In the genomic region with DNA sequence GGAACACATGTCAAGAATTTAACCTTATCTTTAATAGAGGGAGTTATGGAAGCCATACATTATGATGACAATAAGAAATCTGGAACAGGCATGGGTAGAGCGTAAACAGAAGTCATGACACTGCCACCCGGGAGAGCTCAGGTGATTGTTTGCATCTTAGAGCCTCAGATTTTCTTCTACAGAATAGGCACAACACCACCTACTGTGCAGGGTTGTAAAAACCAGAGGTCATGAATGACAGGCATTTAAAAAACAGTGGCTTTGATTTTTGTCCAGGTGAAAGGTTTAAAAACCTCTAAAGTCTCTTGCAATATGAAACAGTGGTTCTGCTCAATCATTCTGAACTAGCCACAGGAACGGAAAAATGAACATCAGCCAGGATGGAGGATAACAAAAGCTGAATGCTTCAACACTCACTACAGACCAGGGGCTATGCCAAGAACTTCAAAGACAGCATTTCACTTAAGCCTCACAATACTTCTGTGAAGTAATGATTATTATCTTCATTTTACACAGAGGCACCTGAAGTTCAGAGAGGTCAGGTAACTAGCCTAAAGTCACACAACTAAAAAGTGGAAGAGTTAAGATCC, we compare ENCODE assay signal across 18 cellular contexts.
A peak's percentile ranks its signal among the peaks of the same experiment; 100 is the strongest.
DNase-seq lines count a peak whose midpoint lies in the region; ATAC-seq, FAIRE-seq and TF ChIP-seq lines count a peak whose summit lies in the region.
"Had no signal": no experiment of that assay in that cellular context is flagged by ENCODE, and none has a peak within 500 bp of the region (broad histone marks: within the 10 kb centered on the region; RNA-seq: fewer than 3 reads in every experiment).

No MANE protein-coding gene starts in this region.

- H4K20me1 ChIP-seq in astrocyte (ENCODE audit: insufficient read depth, low read length) (no peaks in the 10 kb centered on the region), neural progenitor cell (ENCODE audit: low read depth) (peaks cover 4% of the 10 kb centered on the region)

- POLR2A ChIA-PET in activated CD4-positive, alpha-beta T cell treated with anti-CD3 and anti-CD28 coated beads for 36 hours (lab: Charles Lee) = no interaction called here
- POLR2A ChIA-PET in activated CD4-positive, alpha-beta T cell treated with anti-CD3 and anti-CD28 coated beads, Interleukin-2, amount 10 ng/mL, durations not matched to agents 7 days and 5 days (lab: Charles Lee) = no interaction called here

- ATAC-seq in activated CD4-positive, alpha-beta T cell treated with anti-CD3 and anti-CD28 coated beads for 36 hours = peak; percentile 23
- no peak for ATAC-seq in HG02623 (IDR thresholded peaks at IDR 0.05; ENCODE audit: unreplicated experiment)
- ATAC-seq: A549 had no signal

- DNase-seq in activated CD4-positive, alpha-beta T cell treated with anti-CD3 and anti-CD28 coated beads for 36 hours = no peak
- DNase-seq in activated CD4-positive, alpha-beta T cell treated with anti-CD3 and anti-CD28 coated beads, Interleukin-2, amount 10 ng/mL, durations not matched to agents 7 days and 5 days = no peak
- DNase-seq in LNCaP clone FGC (ENCODE audit: low read depth) = no peak
- DNase-seq in astrocyte (ENCODE audit: low read depth) = peak; percentile 31
- DNase-seq in neural progenitor cell (ENCODE audit: low spot score) = peak; percentile 19
- no peak for DNase-seq in NCI-H526 (lab: John Stamatoyannopoulos, UW)
- no peak for DNase-seq in islet precursor cell
- DNase-seq: DMS79 treated with DMSO at 0.1 percent for 48 hours, GM23248, KG1, MG63, NCI-H1092, NCI-H187 treated with DMSO at 0.1 percent for 48 hours, NCI-H2171 treated with DMSO at 0.1 percent for 48 hours, NCI-H446 treated with DMSO at 0.1 percent for 48 hours had no signal

- H2AFZ ChIP-seq in astrocyte (ENCODE audit: low read depth, low read length) (no peak overlapping the region), neural progenitor cell (replicated peaks) (no peak overlapping the region)
- H2AFZ ChIP-seq: GM23248 had no signal

- no peak overlapping the region for H3K27ac ChIP-seq in astrocyte (ENCODE audit: low read depth, low read length)
- H3K27ac ChIP-seq in neural progenitor cell = no peak overlapping the region
- H3K27ac ChIP-seq: A549; BLaER1 treated with 17β-estradiol and CSF1 and Interleukin-3, amounts not matched to agents 10 nM and 100 nM; GM23248 had no signal

- H3K4me2 ChIP-seq in astrocyte (ENCODE audit: low read length) = no peak overlapping the region
- no peak overlapping the region for H3K4me2 ChIP-seq in neural progenitor cell
- H3K4me2 ChIP-seq: A549; BLaER1 treated with 17β-estradiol and CSF1 and Interleukin-3, amounts not matched to agents 10 nM and 100 nM had no signal

- no peak for FAIRE-seq in astrocyte (lab: Jason Lieb, UNC)
- FAIRE-seq: A549 had no signal

- H3K27ac Mint-ChIP-seq in activated CD4-positive, alpha-beta T cell treated with anti-CD3 and anti-CD28 coated beads for 36 hours = no peak overlapping the region
- H3K27ac Mint-ChIP-seq in activated CD4-positive, alpha-beta T cell treated with anti-CD3 and anti-CD28 coated beads, Interleukin-2, amount 10 ng/mL, durations not matched to agents 7 days and 5 days = no peak overlapping the region
- H3K27ac Mint-ChIP-seq in astrocyte (ENCODE audit: unreplicated experiment) (no peak overlapping the region), neural progenitor cell (no peak overlapping the region)

- CTCF ChIA-PET in activated CD4-positive, alpha-beta T cell treated with anti-CD3 and anti-CD28 coated beads for 36 hours (lab: Charles Lee) = interaction anchor here (1.7 kb wide), 1 partner anchor 19 kb away, joined by 4 read pairs; no protein-coding TSS in a partner anchor
- CTCF ChIA-PET in activated CD4-positive, alpha-beta T cell treated with anti-CD3 and anti-CD28 coated beads, Interleukin-2, amount 10 ng/mL, durations not matched to agents 7 days and 5 days (lab: Charles Lee) = interaction anchor here (0.6 kb wide), 1 partner anchor 59 kb away, joined by 3 read pairs; no protein-coding TSS in a partner anchor

- peaks cover 1% of the 10 kb centered on the region for H3K36me3 Mint-ChIP-seq in activated CD4-positive, alpha-beta T cell treated with anti-CD3 and anti-CD28 coated beads for 36 hours (ENCODE audit: low read depth)
- H3K36me3 Mint-ChIP-seq in activated CD4-positive, alpha-beta T cell treated with anti-CD3 and anti-CD28 coated beads, Interleukin-2, amount 10 ng/mL, durations not matched to agents 7 days and 5 days (ENCODE audit: low read depth) = peaks cover 3% of the 10 kb centered on the region
- no peaks in the 10 kb centered on the region for H3K36me3 Mint-ChIP-seq in astrocyte (ENCODE audit: low read depth, unreplicated experiment)
- H3K36me3 Mint-ChIP-seq in neural progenitor cell = peaks cover 7% of the 10 kb centered on the region

- no peak overlapping the region for H3K4me3 Mint-ChIP-seq in activated CD4-positive, alpha-beta T cell treated with anti-CD3 and anti-CD28 coated beads for 36 hours
- no peak overlapping the region for H3K4me3 Mint-ChIP-seq in activated CD4-positive, alpha-beta T cell treated with anti-CD3 and anti-CD28 coated beads, Interleukin-2, amount 10 ng/mL, durations not matched to agents 7 days and 5 days
- H3K4me3 Mint-ChIP-seq in astrocyte (ENCODE audit: unreplicated experiment) (no peak overlapping the region), neural progenitor cell (no peak overlapping the region)

- H3K9me3 ChIP-seq in astrocyte (ENCODE audit: insufficient read depth, low read depth, low read length) = no peaks in the 10 kb centered on the region
- H3K9me3 ChIP-seq in neural progenitor cell (ENCODE audit: low read depth) = no peaks in the 10 kb centered on the region
- H3K9me3 ChIP-seq: A549; BLaER1 treated with 17β-estradiol and CSF1 and Interleukin-3, amounts not matched to agents 10 nM and 100 nM; MG63 had no signal

- H3K27me3 ChIP-seq in astrocyte (ENCODE audit: insufficient read depth, low read length) (no peaks in the 10 kb centered on the region), neural progenitor cell (no peaks in the 10 kb centered on the region)
- H3K27me3 ChIP-seq: BLaER1 treated with 17β-estradiol and CSF1 and Interleukin-3, amounts not matched to agents 10 nM and 100 nM; MG63 had no signal

- intact Hi-C loops in activated CD4-positive, alpha-beta T cell treated with anti-CD3 and anti-CD28 coated beads for 36 hours (cut with DNase I, micrococcal nuclease) = no loop called here

- H3K4me3 ChIP-seq in LNCaP clone FGC (ENCODE audit: low read depth, low read length) = no peak overlapping the region
- H3K4me3 ChIP-seq in astrocyte (ENCODE audit: insufficient read depth, low read depth, low read length) = no peak overlapping the region
- H3K4me3 ChIP-seq in neural progenitor cell = no peak overlapping the region
- H3K4me3 ChIP-seq: A549; BLaER1 treated with 17β-estradiol and CSF1 and Interleukin-3, amounts not matched to agents 10 nM and 100 nM; GM23248; MG63 had no signal

- no peaks in the 10 kb centered on the region for H3F3A ChIP-seq in neural progenitor cell (ENCODE audit: low read depth)

- no peaks in the 10 kb centered on the region for H3K27me3 Mint-ChIP-seq in activated CD4-positive, alpha-beta T cell treated with anti-CD3 and anti-CD28 coated beads for 36 hours
- no peaks in the 10 kb centered on the region for H3K27me3 Mint-ChIP-seq in activated CD4-positive, alpha-beta T cell treated with anti-CD3 and anti-CD28 coated beads, Interleukin-2, amount 10 ng/mL, durations not matched to agents 7 days and 5 days
- no peaks in the 10 kb centered on the region for H3K27me3 Mint-ChIP-seq in astrocyte (ENCODE audit: low read depth, unreplicated experiment)
- no peaks in the 10 kb centered on the region for H3K27me3 Mint-ChIP-seq in neural progenitor cell (ENCODE audit: insufficient read depth, low read depth)

- H3K36me3 ChIP-seq in astrocyte (ENCODE audit: insufficient read depth, low read length) (no peaks in the 10 kb centered on the region), neural progenitor cell (no peaks in the 10 kb centered on the region)
- H3K36me3 ChIP-seq: MG63 had no signal

- H3K4me1 Mint-ChIP-seq in activated CD4-positive, alpha-beta T cell treated with anti-CD3 and anti-CD28 coated beads for 36 hours = no peaks in the 10 kb centered on the region
- no peaks in the 10 kb centered on the region for H3K4me1 Mint-ChIP-seq in activated CD4-positive, alpha-beta T cell treated with anti-CD3 and anti-CD28 coated beads, Interleukin-2, amount 10 ng/mL, durations not matched to agents 7 days and 5 days
- H3K4me1 Mint-ChIP-seq in astrocyte (ENCODE audit: low read depth, unreplicated experiment) (peaks cover 31% of the 10 kb centered on the region), neural progenitor cell (peaks cover 10% of the 10 kb centered on the region)

- no peaks in the 10 kb centered on the region for H3K79me2 ChIP-seq in astrocyte (ENCODE audit: insufficient read depth, low read length)
- no peaks in the 10 kb centered on the region for H3K79me2 ChIP-seq in neural progenitor cell (ENCODE audit: low read depth)

- no peak overlapping the region for H3K9ac ChIP-seq in astrocyte (ENCODE audit: low read length)
- H3K9ac ChIP-seq in neural progenitor cell = no peak overlapping the region
- H3K9ac ChIP-seq: BLaER1 treated with 17β-estradiol and CSF1 and Interleukin-3, amounts not matched to agents 10 nM and 100 nM; GM23248 had no signal

- H3K9me3 Mint-ChIP-seq in activated CD4-positive, alpha-beta T cell treated with anti-CD3 and anti-CD28 coated beads for 36 hours (ENCODE audit: low read depth) = no peaks in the 10 kb centered on the region
- no peaks in the 10 kb centered on the region for H3K9me3 Mint-ChIP-seq in activated CD4-positive, alpha-beta T cell treated with anti-CD3 and anti-CD28 coated beads, Interleukin-2, amount 10 ng/mL, durations not matched to agents 7 days and 5 days
- no peaks in the 10 kb centered on the region for H3K9me3 Mint-ChIP-seq in astrocyte (ENCODE audit: unreplicated experiment)
- H3K9me3 Mint-ChIP-seq in neural progenitor cell = no peaks in the 10 kb centered on the region

- H3K4me1 ChIP-seq in astrocyte (ENCODE audit: insufficient read depth, low read length) (no peaks in the 10 kb centered on the region), neural progenitor cell (peaks cover 9% of the 10 kb centered on the region)
- H3K4me1 ChIP-seq: A549; BLaER1 treated with 17β-estradiol and CSF1 and Interleukin-3, amounts not matched to agents 10 nM and 100 nM had no signal

- TF ChIP-seq CTCF in LNCaP clone FGC (IDR thresholded peaks at IDR 0.05; ENCODE audit: control insufficient read depth, extremely low read depth, insufficient read depth) (0 out of 2 replicates have a peak, but pooled peaks have one; percentile 24), astrocyte (IDR thresholded peaks at IDR 0.05; ENCODE audit: insufficient read depth, low read depth, low read length) (no peak), neural progenitor cell (IDR thresholded peaks at IDR 0.05) (no peak)

Comparison
In these comparisons a context has a peak if more than half of its experiments do, and no peak if none do; other contexts are left out.
1. DNase-seq: peak in astrocyte (single experiment) and neural progenitor cell (single experiment); none in activated CD4-positive, alpha-beta T cell treated with anti-CD3 and anti-CD28 coated beads for 36 hours (single experiment), activated CD4-positive, alpha-beta T cell treated with anti-CD3 and anti-CD28 coated beads, Interleukin-2, amount 10 ng/mL, durations not matched to agents 7 days and 5 days (single experiment), LNCaP clone FGC (single experiment), NCI-H526 (0 of 2) and islet precursor cell (single experiment).